ENCODE assay signal across 20 cellular contexts in genomic region chr9:138024831-138025291, GRCh38.
A peak's percentile ranks its signal among the peaks of the same experiment; 100 is the strongest.
DNase-seq lines count a peak whose midpoint lies in the region; ATAC-seq and TF ChIP-seq lines count a peak whose summit lies in the region.
"Had no signal": no experiment of that assay in that cellular context is flagged by ENCODE, and none has a peak within 500 bp of the region (broad histone marks: within the 10 kb centered on the region; RNA-seq: fewer than 3 reads in every experiment).

No MANE protein-coding gene starts in this region.

- CTCF ChIA-PET in mammary epithelial cell (lab: Charles Lee; ENCODE audit: low non-redundant PET), result no interaction called here
- CTCF ChIA-PET in OCI-LY7 (lab: Charles Lee; ENCODE audit: unreplicated experiment), result no interaction called here

- H3K27me3 Mint-ChIP-seq in endodermal cell (ENCODE audit: insufficient read depth) (peaks cover 10% of the 10 kb centered on the region), osteocyte (ENCODE audit: unreplicated experiment) (peaks cover 28% of the 10 kb centered on the region)

- no peak overlapping the region for H3K9ac ChIP-seq in mammary epithelial cell (ENCODE audit: insufficient read depth, low read length)
- no peak overlapping the region for H3K9ac ChIP-seq in endodermal cell (ENCODE audit: extremely low read depth, low read length, poor library complexity, severe bottlenecking)

- TF ChIP-seq POLR2A in breast epithelium (IDR thresholded peaks at IDR 0.05) (no peak), testis (IDR thresholded peaks at IDR 0.05) (no peak)

- no peak overlapping the region for H3K4me3 ChIP-seq in breast epithelium
- H3K4me3 ChIP-seq in mammary epithelial cell (replicated peaks in 1 of 3; ENCODE audit: insufficient read depth in 1 of 3, low read depth in 2 of 3, low read length in 3 of 3), result no peak overlapping the region
- no peak overlapping the region for H3K4me3 ChIP-seq in endodermal cell (ENCODE audit: low read length)
- H3K4me3 ChIP-seq in testis, result no peak overlapping the region
- H3K4me3 ChIP-seq in OCI-LY7 (ENCODE audit: low read depth, low read length, poor library complexity, severe bottlenecking), result no peak overlapping the region
- H3K4me3 ChIP-seq: A549, PC-9 had no signal

- POLR2A ChIA-PET in OCI-LY7 (lab: Charles Lee), result no interaction called here

- H4K20me1 ChIP-seq in mammary epithelial cell (ENCODE audit: insufficient read depth, low read length) (no peaks in the 10 kb centered on the region), OCI-LY7 (ENCODE audit: insufficient read depth, low read length) (no peaks in the 10 kb centered on the region)

- in situ Hi-C loops in mammary epithelial cell (cut with MboI; ENCODE audit: low sequenced_read_pairs in 2 of 2), result no loop called here

- H3K4me1 ChIP-seq in breast epithelium (peaks cover 0 to 4% of the 10 kb centered on the region in 2 donors), mammary epithelial cell (ENCODE audit: insufficient read depth, low read length) (no peaks in the 10 kb centered on the region), endodermal cell (ENCODE audit: control insufficient read depth, insufficient read depth, low read length) (no peaks in the 10 kb centered on the region), testis (peaks cover 3% of the 10 kb centered on the region), OCI-LY7 (ENCODE audit: insufficient read depth, low read length, poor library complexity, severe bottlenecking) (no peaks in the 10 kb centered on the region)

- TF ChIP-seq CTCF in breast epithelium (IDR thresholded peaks at IDR 0.05), result no peak
- no peak for TF ChIP-seq CTCF in mammary epithelial cell (conservative IDR thresholded peaks at IDR 0.05 in 1 of 2, IDR thresholded peaks at IDR 0.05 in 1 of 2; ENCODE audit: extremely low read depth in 1 of 2, insufficient read depth in 1 of 2, low read depth in 1 of 2, low read length in 2 of 2)
- no peak for TF ChIP-seq CTCF in endodermal cell (conservative IDR thresholded peaks at IDR 0.05)
- TF ChIP-seq CTCF in osteocyte (IDR thresholded peaks at IDR 0.05), result no peak
- no peak for TF ChIP-seq CTCF in testis (IDR thresholded peaks at IDR 0.05)
- no peak for TF ChIP-seq CTCF in OCI-LY7 (conservative IDR thresholded peaks at IDR 0.05; ENCODE audit: low read length)

- H3K9me3 ChIP-seq in breast epithelium (no peaks in the 10 kb centered on the region), mammary epithelial cell (replicated peaks; ENCODE audit: insufficient read depth, low read length) (no peaks in the 10 kb centered on the region), endodermal cell (ENCODE audit: control insufficient read depth, low read length) (peaks cover 50% of the 10 kb centered on the region), testis (no peaks in the 10 kb centered on the region), OCI-LY7 (ENCODE audit: low read length) (peaks cover 5% of the 10 kb centered on the region; the same call in 1 of the 2 replicates)
- H3K9me3 ChIP-seq: A549 had no signal

- H3K27me3 ChIP-seq in breast epithelium, result peaks cover 0 to 39% of the 10 kb centered on the region in 2 donors
- peaks cover 18% of the 10 kb centered on the region for H3K27me3 ChIP-seq in mammary epithelial cell (ENCODE audit: insufficient read depth, low read length)
- H3K27me3 ChIP-seq in endodermal cell (ENCODE audit: control insufficient read depth, insufficient read depth, low read length, poor library complexity, severe bottlenecking), result no peaks in the 10 kb centered on the region
- no peaks in the 10 kb centered on the region for H3K27me3 ChIP-seq in testis

- peaks cover 32% of the 10 kb centered on the region for H3K36me3 Mint-ChIP-seq in endodermal cell (ENCODE audit: low read depth)
- no peaks in the 10 kb centered on the region for H3K36me3 Mint-ChIP-seq in osteocyte (ENCODE audit: unreplicated experiment)

- BruUV-seq in mammary epithelial cell (replicated peaks; lab: Mats Ljungman, UMichigan) (no TSS peak), OCI-LY7 (replicated peaks; lab: Mats Ljungman, UMichigan) (no TSS peak)

- peak; percentile 7 to 40 for DNase-seq in breast epithelium (ENCODE audit: low spot score in 2 of 2)
- no peak for DNase-seq in mammary epithelial cell
- no peak for DNase-seq in endodermal cell
- peak; percentile 75 for DNase-seq in osteocyte (ENCODE audit: extremely low spot score, unreplicated experiment)
- DNase-seq in testis, result peak; percentile 13
- no peak for DNase-seq in OCI-LY7 (ENCODE audit: low spot score)
- no peak for DNase-seq in inferior parietal cortex (ENCODE audit: extremely low spot score)
- DNase-seq: C1 segment of cervical spinal cord, DMS 273 treated with DMSO at 0.1 percent for 48 hours, GF-D8, KG1, NCI-H1436, NCI-H2029 treated with DMSO at 0.1 percent for 48 hours, NCI-H510A, NCI-H82, PC-9 had no signal

- H3K36me3 ChIP-seq in breast epithelium (no peaks in the 10 kb centered on the region), mammary epithelial cell (ENCODE audit: insufficient read depth, low read length) (no peaks in the 10 kb centered on the region), endodermal cell (ENCODE audit: control insufficient read depth, insufficient read depth, low read length) (no peaks in the 10 kb centered on the region), testis (ENCODE audit: low read depth, missing control alignments) (no peaks in the 10 kb centered on the region), OCI-LY7 (ENCODE audit: insufficient read depth, low read length) (no peaks in the 10 kb centered on the region)

- dilution Hi-C loops in mammary epithelial cell (cut with HindIII; ENCODE audit: low sequenced_read_pairs), result no loop called here

- H3K9me3 Mint-ChIP-seq in endodermal cell (peaks cover 5% of the 10 kb centered on the region), osteocyte (ENCODE audit: unreplicated experiment) (no peaks in the 10 kb centered on the region)
- H3K9me3 Mint-ChIP-seq: GM23338 had no signal

- WGBS in mammary epithelial cell (ENCODE audit: low coverage, missing lambda C conversion rate), result 83% methylated on average over 8 of the region's 11 CpGs
- WGBS in endodermal cell (ENCODE audit: insufficient coverage in 1 of 2, insufficient read length in 1 of 2), 2 experiments, result 90 to 92% methylated on average over 11 of the region's 11 CpGs
- 89 to 95% methylated on average over 11 of the region's 11 CpGs for WGBS in testis, 2 donors

- H3K27ac Mint-ChIP-seq in endodermal cell (no peak overlapping the region), osteocyte (ENCODE audit: unreplicated experiment) (no peak overlapping the region)
- H3K27ac Mint-ChIP-seq: GM23338 had no signal

- intact Hi-C loops in breast epithelium (cut with DNase I; ENCODE audit: low total_unique reads), result no loop called here
- intact Hi-C loops in mammary epithelial cell (cut with micrococcal nuclease), result loop anchor here (5.0 kb wide), 1 partner anchor 353 kb away; no protein-coding TSS in a partner anchor
- intact Hi-C loops in testis (cut with DNase I; ENCODE audit: low total_unique reads), result no loop called here
- intact Hi-C loops in OCI-LY7 (cut with micrococcal nuclease; ENCODE audit: unreplicated experiment), result no loop called here

- H3K9me2 ChIP-seq in OCI-LY7 (ENCODE audit: insufficient read depth, low read length), result no peaks in the 10 kb centered on the region

- peaks cover 7% of the 10 kb centered on the region for H3K4me1 Mint-ChIP-seq in endodermal cell
- H3K4me1 Mint-ChIP-seq in osteocyte (ENCODE audit: unreplicated experiment), result no peaks in the 10 kb centered on the region

- H3K27ac ChIP-seq in breast epithelium (no peak overlapping the region), mammary epithelial cell (ENCODE audit: insufficient read depth, low read depth, low read length) (no peak overlapping the region), endodermal cell (ENCODE audit: low read depth, low read length) (no peak overlapping the region), testis (no peak overlapping the region), OCI-LY7 (ENCODE audit: low read depth, low read length, poor library complexity, severe bottlenecking) (no peak overlapping the region)
- H3K27ac ChIP-seq: A549, PC-9 had no signal

- no peak overlapping the region for H3K4me2 ChIP-seq in mammary epithelial cell (ENCODE audit: insufficient read depth, low read depth, low read length)
- no peak overlapping the region for H3K4me2 ChIP-seq in OCI-LY7 (ENCODE audit: low read length)
- H3K4me2 ChIP-seq: A549, PC-9 had no signal

- no peaks in the 10 kb centered on the region for H3K79me2 ChIP-seq in mammary epithelial cell (ENCODE audit: insufficient read depth, low read length)
- H3K79me2 ChIP-seq in OCI-LY7 (ENCODE audit: insufficient read depth, low read depth, low read length), result no peaks in the 10 kb centered on the region

- H3K4me3 Mint-ChIP-seq in endodermal cell (peak overlapping the region; percentile 71), osteocyte (ENCODE audit: unreplicated experiment) (no peak overlapping the region)

- no peak for ATAC-seq in HG03159 (IDR thresholded peaks at IDR 0.05; ENCODE audit: unreplicated experiment)
- ATAC-seq: A549, GM23338, HepG2 had no signal

- no peak overlapping the region for H2AFZ ChIP-seq in mammary epithelial cell (ENCODE audit: low read depth, low read length)
- no peak overlapping the region for H2AFZ ChIP-seq in OCI-LY7 (ENCODE audit: low read length)
- H2AFZ ChIP-seq: GM23338, PC-9 had no signal

Comparison
In these comparisons a context has a peak if more than half of its experiments do, and no peak if none do; other contexts are left out.
1. DNase-seq: peak in breast epithelium (2 of 2), osteocyte (single experiment) and testis (single experiment); none in mammary epithelial cell (single experiment), endodermal cell (single experiment), OCI-LY7 (single experiment) and inferior parietal cortex (single experiment).